In the genomic region with DNA sequence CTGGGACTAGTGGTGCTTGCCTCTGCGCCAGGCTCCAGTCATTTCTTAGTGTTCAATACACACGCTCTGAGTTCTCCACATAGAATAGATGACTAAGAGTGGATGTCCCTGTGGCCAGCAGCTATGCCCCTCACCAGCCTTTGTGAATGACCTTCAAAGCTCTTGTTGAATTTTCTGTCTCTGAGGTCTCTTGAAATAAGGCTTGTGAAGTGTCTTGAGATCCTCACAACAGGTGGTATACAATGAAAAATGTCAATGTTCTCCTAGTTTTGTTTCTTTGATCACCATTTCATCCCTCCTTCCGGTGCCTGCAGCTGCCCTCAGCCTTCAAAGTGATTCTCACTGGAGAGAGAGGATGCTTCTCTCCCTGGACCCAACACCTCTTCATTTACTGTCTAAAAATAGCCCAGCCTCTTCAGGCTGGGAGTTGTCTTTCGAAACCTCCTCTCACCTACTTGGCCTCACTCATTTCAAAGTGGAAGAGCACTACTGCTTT, we compare ENCODE assay signal across 1 cellular context.
TF ChIP-seq lines count a peak whose summit lies in the region.

No MANE protein-coding gene starts in this region.

TF ChIP-seq in GM23338, 12 proteins besides CTCF, POLR2A, EP300 and RAD21 (continued from another document):
- TF ChIP-seq, protein P1, sequence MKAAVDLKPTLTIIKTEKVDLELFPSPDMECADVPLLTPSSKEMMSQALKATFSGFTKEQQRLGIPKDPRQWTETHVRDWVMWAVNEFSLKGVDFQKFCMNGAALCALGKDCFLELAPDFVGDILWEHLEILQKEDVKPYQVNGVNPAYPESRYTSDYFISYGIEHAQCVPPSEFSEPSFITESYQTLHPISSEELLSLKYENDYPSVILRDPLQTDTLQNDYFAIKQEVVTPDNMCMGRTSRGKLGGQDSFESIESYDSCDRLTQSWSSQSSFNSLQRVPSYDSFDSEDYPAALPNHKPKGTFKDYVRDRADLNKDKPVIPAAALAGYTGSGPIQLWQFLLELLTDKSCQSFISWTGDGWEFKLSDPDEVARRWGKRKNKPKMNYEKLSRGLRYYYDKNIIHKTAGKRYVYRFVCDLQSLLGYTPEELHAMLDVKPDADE (IDR thresholded peaks at IDR 0.05) = no peak
